Comparison of ENCODE assay signal across 15 cellular contexts in the genomic region with DNA sequence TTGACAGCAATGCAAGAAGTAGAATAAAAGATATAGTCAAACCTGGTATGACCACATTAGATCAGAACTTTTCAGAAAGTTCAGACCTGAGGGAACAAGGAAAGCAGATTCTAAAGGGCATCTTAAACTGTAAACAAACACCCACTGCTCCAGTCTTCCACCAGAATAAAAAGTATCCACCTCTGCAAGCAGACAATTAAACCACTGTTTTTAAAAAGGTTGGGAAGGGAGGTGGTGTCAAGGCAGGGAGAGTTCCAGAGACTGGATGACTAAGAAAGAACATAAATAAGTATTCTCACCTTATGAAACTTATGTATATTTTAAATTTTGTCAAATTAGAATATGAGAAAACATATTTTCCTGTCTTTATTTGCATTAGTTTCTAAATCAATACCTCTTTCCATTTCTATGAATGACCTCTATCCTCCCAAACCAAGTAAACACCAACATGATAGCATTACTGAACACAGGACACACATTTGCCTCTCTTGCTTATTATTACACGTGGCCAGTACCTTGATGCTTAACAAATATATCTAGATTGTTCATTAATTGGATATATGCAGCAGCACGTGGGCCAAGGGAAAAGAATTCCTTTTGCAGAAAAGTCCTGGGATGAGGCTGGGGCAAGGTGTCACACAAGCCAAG. TPM values are rescaled to one million over a fixed set of nuclear protein-coding genes. Genes with fewer than 3 reads are reported as not detected.
DNase-seq lines count a peak whose midpoint lies in the region; ATAC-seq and TF ChIP-seq lines count a peak whose summit lies in the region.
"Had no signal": no experiment of that assay in that cellular context is flagged by ENCODE, and none has a peak within 500 bp of the region (broad histone marks: within the 10 kb centered on the region; RNA-seq: fewer than 3 reads in every experiment).

No MANE protein-coding gene starts in this region.

- no peak overlapping the region for H3K23ac ChIP-seq in IMR-90 (ENCODE audit: low read depth, low read length)

- in situ Hi-C loops in IMR-90 (cut with MboI; ENCODE audit: low sequenced_read_pairs): no loop called here

- no peak overlapping the region for H3K4ac ChIP-seq in IMR-90 (ENCODE audit: low read depth, low read length)

- no peak overlapping the region for H2AK5ac ChIP-seq in IMR-90 (ENCODE audit: low read depth, low read length)

- no peak overlapping the region for H2BK120ac ChIP-seq in IMR-90 (ENCODE audit: low read depth, low read length)

- no peak overlapping the region for H3K9ac ChIP-seq in IMR-90 (ENCODE audit: low read depth, low read length)
- H3K9ac ChIP-seq: BLaER1 had no signal

- H3K4me1 ChIP-seq in IMR-90 (ENCODE audit: control insufficient read depth, insufficient read depth, low read length): 0 out of 2 replicates have a peak, but pooled peaks cover 2% of the 10 kb centered on the region
- H3K4me1 ChIP-seq: BLaER1, Caco-2 had no signal

- H3K36me3 ChIP-seq in IMR-90 (ENCODE audit: control insufficient read depth, insufficient read depth, low read length): no peaks in the 10 kb centered on the region

- peaks cover 12 to 37% of the 10 kb centered on the region in 2 experiments for H3K79me1 ChIP-seq in IMR-90 (ENCODE audit: low read depth in 1 of 2, low read length in 2 of 2)

- dilution Hi-C loops in IMR-90 (cut with HindIII; ENCODE audit: low sequenced_read_pairs, unreplicated experiment): no loop called here

- no peak overlapping the region for H2AK9ac ChIP-seq in IMR-90 (replicated peaks; ENCODE audit: low read depth, low read length, poor library complexity)

- H3K27ac ChIP-seq in IMR-90 (ENCODE audit: insufficient read depth, low read length): no peak overlapping the region
- H3K27ac ChIP-seq: BLaER1 had no signal

- no peak overlapping the region for H3K4me3 Mint-ChIP-seq in activated T-cell treated with anti-CD3 and anti-CD28 coated beads, Interleukin-2, amount 50 U/mL, for 72 hours
- no peak overlapping the region for H3K4me3 Mint-ChIP-seq in activated T-cell treated with anti-CD3 and anti-CD28 coated beads, Interleukin-2, amount 50 U/mL, for 4 hours

- H3K14ac ChIP-seq in IMR-90 (replicated peaks; ENCODE audit: low read depth, low read length): no peak overlapping the region

- no peaks in the 10 kb centered on the region for H3K9me1 ChIP-seq in IMR-90 (ENCODE audit: insufficient read depth, low read length)

- peaks cover 0 to 2% of the 10 kb centered on the region in 2 donors for H3K36me3 Mint-ChIP-seq in activated T-cell treated with anti-CD3 and anti-CD28 coated beads, Interleukin-2, amount 50 U/mL, for 72 hours (ENCODE audit: insufficient read depth in 2 of 2)
- peaks cover 1% of the 10 kb centered on the region for H3K36me3 Mint-ChIP-seq in activated T-cell treated with anti-CD3 and anti-CD28 coated beads, Interleukin-2, amount 50 U/mL, for 4 hours (ENCODE audit: insufficient read depth)

- no peak for TF ChIP-seq POLR2A in IMR-90 (IDR thresholded peaks at IDR 0.05; ENCODE audit: low read depth, low read length)

- H4K91ac ChIP-seq in IMR-90 (ENCODE audit: insufficient read depth, low read depth, low read length): no peak overlapping the region

- no peak overlapping the region for H4K5ac ChIP-seq in IMR-90 (ENCODE audit: low read depth, low read length)

- H4K20me1 ChIP-seq in IMR-90 (ENCODE audit: insufficient read depth, low read length): 0 out of 2 replicates have a peak, but pooled peaks cover 12% of the 10 kb centered on the region

- no peak for DNase-seq in activated T-cell treated with anti-CD3 and anti-CD28 coated beads, Interleukin-2, amount 50 U/mL, for 72 hours
- no peak for DNase-seq in activated T-cell treated with anti-CD3 and anti-CD28 coated beads, Interleukin-2, amount 50 U/mL, for 4 hours
- peak; percentile 15 for DNase-seq in IMR-90
- no peak for DNase-seq in left lobe of liver (ENCODE audit: low spot score)
- peak; percentile 25 for DNase-seq in putamen (ENCODE audit: low spot score)
- DNase-seq in iPS-NIHi7 (ENCODE audit: extremely low spot score): no peak
- no peak for DNase-seq in NCI-H2171 treated with DMSO at 0.1 percent for 48 hours (lab: John Stamatoyannopoulos, UW)
- no peak for DNase-seq in HuH-7.5 (ENCODE audit: low spot score)
- DNase-seq: 8988T, Caco-2, NCI-H446 treated with DMSO at 0.1 percent for 48 hours, NCI-H748 treated with DMSO at 0.1 percent for 48 hours had no signal

- no peak overlapping the region for H3K4me3 ChIP-seq in IMR-90 (ENCODE audit: insufficient read depth, low read depth, low read length)
- H3K4me3 ChIP-seq: BLaER1, GM12878 had no signal

- H2BK20ac ChIP-seq in IMR-90 (ENCODE audit: low read depth, low read length): no peak overlapping the region

- H3K4me1 Mint-ChIP-seq in activated T-cell treated with anti-CD3 and anti-CD28 coated beads, Interleukin-2, amount 50 U/mL, for 72 hours (ENCODE audit: low read depth): peaks cover 21% of the 10 kb centered on the region
- peaks cover 24% of the 10 kb centered on the region for H3K4me1 Mint-ChIP-seq in activated T-cell treated with anti-CD3 and anti-CD28 coated beads, Interleukin-2, amount 50 U/mL, for 4 hours (ENCODE audit: low read depth)

- peak overlapping the region; percentile 13 for H3K27ac Mint-ChIP-seq in activated T-cell treated with anti-CD3 and anti-CD28 coated beads, Interleukin-2, amount 50 U/mL, for 72 hours

- POLR2A ChIA-PET in IMR-90 (lab: Charles Lee; ENCODE audit: unreplicated experiment): no interaction called here

- no peaks in the 10 kb centered on the region for H3K27me3 Mint-ChIP-seq in activated T-cell treated with anti-CD3 and anti-CD28 coated beads, Interleukin-2, amount 50 U/mL, for 72 hours (ENCODE audit: low read depth)
- H3K27me3 Mint-ChIP-seq in activated T-cell treated with anti-CD3 and anti-CD28 coated beads, Interleukin-2, amount 50 U/mL, for 4 hours (ENCODE audit: low read depth): no peaks in the 10 kb centered on the region

- intact Hi-C loops in IMR-90 (cut with micrococcal nuclease): no loop called here

- H2AFZ ChIP-seq in IMR-90 (replicated peaks; ENCODE audit: low read length, poor library complexity): no peak overlapping the region

- no peaks in the 10 kb centered on the region for H3K9me3 ChIP-seq in IMR-90 (ENCODE audit: control insufficient read depth, insufficient read depth, low read length)
- H3K9me3 ChIP-seq: BLaER1, Caco-2 had no signal

- CTCF ChIA-PET in IMR-90 (lab: Yijun Ruan, JAX): interaction anchor here (0.6 kb wide), 1 partner anchor 88 kb away, joined by 3 read pairs; no protein-coding TSS in a partner anchor

- BruUV-seq in IMR-90 (replicated peaks; lab: Mats Ljungman, UMichigan): no TSS peak

- no peak overlapping the region for H3K56ac ChIP-seq in IMR-90 (ENCODE audit: extremely low read depth, insufficient read depth, low read length)

- no peak for ATAC-seq in activated T-cell treated with anti-CD3 and anti-CD28 coated beads, Interleukin-2, amount 50 U/mL, for 72 hours (replicated peaks in 1 of 2)
- no peak for ATAC-seq in activated T-cell treated with anti-CD3 and anti-CD28 coated beads, Interleukin-2, amount 50 U/mL, for 4 hours
- ATAC-seq in IMR-90 (ENCODE audit: low read depth) (no peak), left lobe of liver (peak; percentile 70)
- ATAC-seq: GM12878, Right ventricle myocardium inferior had no signal

- no peak for TF ChIP-seq RAD21 in IMR-90 (IDR thresholded peaks at IDR 0.05; ENCODE audit: low read length)

- H3K9me3 Mint-ChIP-seq in activated T-cell treated with anti-CD3 and anti-CD28 coated beads, Interleukin-2, amount 50 U/mL, for 72 hours: no peaks in the 10 kb centered on the region
- H3K9me3 Mint-ChIP-seq in activated T-cell treated with anti-CD3 and anti-CD28 coated beads, Interleukin-2, amount 50 U/mL, for 4 hours: no peaks in the 10 kb centered on the region

- no peak overlapping the region for H3K4me2 ChIP-seq in IMR-90 (ENCODE audit: low read depth, low read length)
- H3K4me2 ChIP-seq: BLaER1 had no signal

- no peak overlapping the region for H4K8ac ChIP-seq in IMR-90 (ENCODE audit: low read depth in 2 of 2, low read length in 2 of 2)

- TF ChIP-seq CTCF in IMR-90 (conservative IDR thresholded peaks at IDR 0.05; ENCODE audit: low read depth, low read length): no peak

- no peak overlapping the region for H2BK5ac ChIP-seq in IMR-90 (ENCODE audit: low read depth, low read length, poor library complexity, severe bottlenecking)

- no peak overlapping the region for H3K18ac ChIP-seq in IMR-90 (ENCODE audit: low read depth, low read length)

- H2BK15ac ChIP-seq in IMR-90 (ENCODE audit: low read depth, low read length): no peak overlapping the region

- no peaks in the 10 kb centered on the region for H3K27me3 ChIP-seq in IMR-90 (ENCODE audit: control insufficient read depth, insufficient read depth, low read length)
- H3K27me3 ChIP-seq: BLaER1 had no signal

- WGBS in IMR-90 (ENCODE audit: extremely low coverage in 2 of 2, insufficient read length in 1 of 2), 2 experiments: no CpG with 5 or more reads among the region's 2 CpGs

TF ChIP-seq in IMR-90, 13 proteins besides CTCF, POLR2A, EP300 and RAD21:
- TF ChIP-seq FOS (IDR thresholded peaks at IDR 0.05; ENCODE audit: low read depth, low read length) (no peak), NFE2L2 (IDR thresholded peaks at IDR 0.05; ENCODE audit: low read depth, low read length) (no peak)
- TF ChIP-seq, protein P1, sequence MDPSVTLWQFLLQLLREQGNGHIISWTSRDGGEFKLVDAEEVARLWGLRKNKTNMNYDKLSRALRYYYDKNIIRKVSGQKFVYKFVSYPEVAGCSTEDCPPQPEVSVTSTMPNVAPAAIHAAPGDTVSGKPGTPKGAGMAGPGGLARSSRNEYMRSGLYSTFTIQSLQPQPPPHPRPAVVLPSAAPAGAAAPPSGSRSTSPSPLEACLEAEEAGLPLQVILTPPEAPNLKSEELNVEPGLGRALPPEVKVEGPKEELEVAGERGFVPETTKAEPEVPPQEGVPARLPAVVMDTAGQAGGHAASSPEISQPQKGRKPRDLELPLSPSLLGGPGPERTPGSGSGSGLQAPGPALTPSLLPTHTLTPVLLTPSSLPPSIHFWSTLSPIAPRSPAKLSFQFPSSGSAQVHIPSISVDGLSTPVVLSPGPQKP (IDR thresholded peaks at IDR 0.05; ENCODE audit: borderline replicate concordance, low read depth, low read length): no peak
TF ChIP-seq in IMR-90: peak in this region for 0.

RNA-seq across cellular contexts. Expression of a gene that starts 31.6 kb away (rescaled TPM):
- total RNA-seq in activated T-cell treated with anti-CD3 and anti-CD28 coated beads, Interleukin-2, amount 50 U/mL, for 72 hours: 10 to 100 TPM; 18.8 to 26.3 TPM
- 10 to 100 TPM; 16.1 to 19.0 (median 17.9) TPM for total RNA-seq in activated T-cell treated with anti-CD3 and anti-CD28 coated beads, Interleukin-2, amount 50 U/mL, for 4 hours
- 6.3 and 7.5 TPM in 2 replicates for total RNA-seq in IMR-90 (2012; rRNA removed)
- polyA plus RNA-seq in IMR-90 (2012; rRNA removed): 5.2 and 6.8 TPM in 2 replicates
- polyA plus RNA-seq in IMR-90 (2012; cell fraction: cytosol; rRNA removed): 3.1 and 5.1 TPM in 2 replicates
- 1.2 and 5.8 TPM in 2 replicates for polyA plus RNA-seq in IMR-90 (2012; cell fraction: nucleus; rRNA removed; ENCODE audit: low replicate concordance)
- total RNA-seq in left lobe of liver: 14.4 TPM

Comparison
In these comparisons a context has a peak if more than half of its experiments do, and no peak if none do; other contexts are left out.
1. DNase-seq: peak in IMR-90 (single experiment) and putamen (single experiment); none in activated T-cell treated with anti-CD3 and anti-CD28 coated beads, Interleukin-2, amount 50 U/mL, for 72 hours (0 of 2), activated T-cell treated with anti-CD3 and anti-CD28 coated beads, Interleukin-2, amount 50 U/mL, for 4 hours (single experiment), left lobe of liver (single experiment), iPS-NIHi7 (single experiment), NCI-H2171 treated with DMSO at 0.1 percent for 48 hours (single experiment) and HuH-7.5 (single experiment).